In genomic region chr10:95464280-95464679, GRCh38 we compare ENCODE assay signal across 13 cellular contexts.
DNase-seq lines count a peak whose midpoint lies in the region; ATAC-seq and TF ChIP-seq lines count a peak whose summit lies in the region.
"Had no signal": no experiment of that assay in that cellular context is flagged by ENCODE, and none has a peak within 500 bp of the region (broad histone marks: within the 10 kb centered on the region; RNA-seq: fewer than 3 reads in every experiment).

No MANE protein-coding gene starts in this region.

- TF ChIP-seq POLR2A in right lobe of liver (IDR thresholded peaks at IDR 0.05) (no peak), transverse colon (IDR thresholded peaks at IDR 0.05) (no peak)

- 58 to 76% methylated on average over 5 of the region's 5 CpGs for WGBS in heart right ventricle, 2 donors
- WGBS in right lobe of liver (ENCODE audit: insufficient coverage, low coverage, low lambda C conversion rate, missing lambda C conversion rate) = 52% methylated on average over 4 of the region's 5 CpGs
- WGBS in transverse colon (ENCODE audit: low coverage in 1 of 2), 2 donors = 61 to 65% methylated on average over 4 to 5 of the region's 5 CpGs

- H3K27me3 ChIP-seq in heart right ventricle = no peaks in the 10 kb centered on the region
- no peaks in the 10 kb centered on the region for H3K27me3 ChIP-seq in right lobe of liver
- H3K27me3 ChIP-seq in transverse colon = no peaks in the 10 kb centered on the region
- H3K27me3 ChIP-seq: hepatocyte, SJSA1 had no signal

- no peak for TF ChIP-seq EP300 in transverse colon (IDR thresholded peaks at IDR 0.05; ENCODE audit: low read depth)

- TF ChIP-seq CTCF in heart right ventricle (IDR thresholded peaks at IDR 0.05) (no peak), right lobe of liver (IDR thresholded peaks at IDR 0.05) (no peak), transverse colon (IDR thresholded peaks at IDR 0.05) (no peak)

- ATAC-seq in heart right ventricle (no peak), left cardiac atrium (no peak), right lobe of liver (peak in 1 of 4 donors; percentile 5)

- DNase-seq in heart right ventricle (no peak), left cardiac atrium (no peak), NCI-H748 treated with DMSO at 0.1 percent for 48 hours (lab: John Stamatoyannopoulos, UW) (peak; percentile 19), right lobe of liver (no peak), transverse colon (no peak), HuH-7 (ENCODE audit: low spot score) (no peak), HK-2 (ENCODE audit: unreplicated experiment) (no peak), middle frontal gyrus (ENCODE audit: extremely low spot score, low spot score) (no peak)
- DNase-seq: activated CD4-positive, CD25-positive, alpha-beta regulatory T cell; activated naive CD8-positive, alpha-beta T cell treated with anti-CD3 and anti-CD28 coated beads for 36 hours; stimulated activated CD4-positive, alpha-beta T cell treated with anti-CD3 and anti-CD28 coated beads, Interleukin-4, amount 100 ng/mL, for 24 hours had no signal

- peak overlapping the region; percentile 31 to 94 (median 74) for H3K27ac ChIP-seq in heart right ventricle
- peak overlapping the region; percentile 19 to 42 (median 32) for H3K27ac ChIP-seq in right lobe of liver
- peak overlapping the region; percentile 47 to 89 (median 88) for H3K27ac ChIP-seq in transverse colon
- H3K27ac ChIP-seq: hepatocyte, SJSA1 had no signal

- H3K4me3 ChIP-seq in heart right ventricle (no peak overlapping the region), right lobe of liver (no peak overlapping the region), transverse colon (no peak overlapping the region)
- H3K4me3 ChIP-seq: hepatocyte, SJSA1 had no signal

- intact Hi-C loops in heart right ventricle (cut with DNase I) = no loop called here
- intact Hi-C loops in left cardiac atrium (cut with DNase I) = no loop called here
- intact Hi-C loops in right lobe of liver (cut with DNase I) = no loop called here
- intact Hi-C loops in transverse colon (cut with DNase I; ENCODE audit: low total_unique reads) = no loop called here

- H3K9me3 ChIP-seq in heart right ventricle = no peaks in the 10 kb centered on the region
- H3K9me3 ChIP-seq in right lobe of liver = no peaks in the 10 kb centered on the region
- no peaks in the 10 kb centered on the region for H3K9me3 ChIP-seq in transverse colon
- H3K9me3 ChIP-seq: SJSA1 had no signal

- in situ Hi-C loops in transverse colon (cut with MboI; ENCODE audit: low pct_ligation_motif_present in 1 of 4, low pct_unique_long_range_greater_than_20kb in 1 of 4, low sequenced_read_pairs in 3 of 4) = no loop called here

- H3K36me3 ChIP-seq in heart right ventricle (no peaks in the 10 kb centered on the region), right lobe of liver (no peaks in the 10 kb centered on the region), transverse colon (no peaks in the 10 kb centered on the region)
- H3K36me3 ChIP-seq: SJSA1 had no signal

- peaks cover 12 to 85% (median 53%) of the 10 kb centered on the region in 9 donors for H3K4me1 ChIP-seq in heart right ventricle
- peaks cover 0 to 37% (median 12%) of the 10 kb centered on the region in 4 donors for H3K4me1 ChIP-seq in right lobe of liver
- H3K4me1 ChIP-seq in transverse colon = peaks cover 10 to 43% (median 32%) of the 10 kb centered on the region in 4 donors
- H3K4me1 ChIP-seq: SJSA1 had no signal

Comparison
In these comparisons a context has a peak if more than half of its experiments do, and no peak if none do; other contexts are left out.
1. H3K27ac ChIP-seq: peak in every context shown above with its lines; median percentile 88 in transverse colon; 74 in heart right ventricle; 32 in right lobe of liver.